ENCODE assay signal across 12 cellular contexts in genomic region chr10:5343561-5343960, GRCh38. TPM values are rescaled to one million over a fixed set of nuclear protein-coding genes. Genes with fewer than 3 reads are reported as not detected.
A peak's percentile ranks its signal among the peaks of the same experiment; 100 is the strongest.
DNase-seq lines count a peak whose midpoint lies in the region; ATAC-seq, FAIRE-seq and TF ChIP-seq lines count a peak whose summit lies in the region.
"Had no signal": no experiment of that assay in that cellular context is flagged by ENCODE, and none has a peak within 500 bp of the region (broad histone marks: within the 10 kb centered on the region; RNA-seq: fewer than 3 reads in every experiment).

No MANE protein-coding gene starts in this region.

- H2AFZ ChIP-seq in GM23248 = no peak overlapping the region

- WGBS in GM23248 (ENCODE audit: low coverage in 1 of 2, low lambda C conversion rate in 2 of 2, missing lambda C conversion rate in 2 of 2), 2 experiments = 43 to 52% methylated on average over 4 of the region's 4 CpGs
- 73 to 84% methylated on average over 4 of the region's 4 CpGs for WGBS in pancreas, 2 donors

- FAIRE-seq in GM12891 (lab: Jason Lieb, UNC) (no peak), pancreas (lab: Jason Lieb, UNC) (no peak)

- no peaks in the 10 kb centered on the region for H4K20me1 ChIP-seq in GM23248 (ENCODE audit: insufficient read depth)

- H3K9me3 ChIP-seq in GM23248 (ENCODE audit: low read depth) (no peaks in the 10 kb centered on the region), RWPE2 (ENCODE audit: severe bottlenecking) (no peaks in the 10 kb centered on the region), pancreas (no peaks in the 10 kb centered on the region)

- H3K36me3 ChIP-seq in GM23248 (ENCODE audit: low read depth) = no peaks in the 10 kb centered on the region
- no peaks in the 10 kb centered on the region for H3K36me3 ChIP-seq in RWPE2 (ENCODE audit: low read depth)
- H3K36me3 ChIP-seq in pancreas = no peaks in the 10 kb centered on the region

- H3K27me3 ChIP-seq in GM23248 (replicated peaks; ENCODE audit: insufficient read depth) (0 out of 2 replicates have a peak, but pooled peaks cover 3% of the 10 kb centered on the region), RWPE2 (ENCODE audit: insufficient read depth, poor library complexity, severe bottlenecking) (no peaks in the 10 kb centered on the region), pancreas (no peaks in the 10 kb centered on the region)

- peak; percentile 39 for DNase-seq in NCI-H146 (lab: John Stamatoyannopoulos, UW)
- DNase-seq in NCI-H146 treated with DMSO at 0.1 percent for 48 hours (lab: John Stamatoyannopoulos, UW; ENCODE audit: unreplicated experiment) = no peak
- peak; percentile 9 for DNase-seq in GM23248
- no peak for DNase-seq in RWPE2 (ENCODE audit: low spot score)
- DNase-seq in kidney glomerular epithelial cell (lab: John Stamatoyannopoulos, UW) = peak; percentile 41
- no peak for DNase-seq in GM12891 (ENCODE audit: insufficient read length, low spot score)
- no peak for DNase-seq in pancreas
- no peak for DNase-seq in GOT3 (lab: John Stamatoyannopoulos, UW)
- DNase-seq: ACHN, NCI-H526 treated with DMSO at 0.1 percent for 48 hours had no signal

- no peak overlapping the region for H3K27ac ChIP-seq in GM23248
- H3K27ac ChIP-seq in RWPE2 (ENCODE audit: poor library complexity, severe bottlenecking) = no peak overlapping the region
- no peak overlapping the region for H3K27ac ChIP-seq in pancreas

- H3K4me1 ChIP-seq in GM23248 (ENCODE audit: insufficient read depth) (no peaks in the 10 kb centered on the region), RWPE2 (ENCODE audit: insufficient read depth, poor library complexity, severe bottlenecking) (no peaks in the 10 kb centered on the region), pancreas (no peaks in the 10 kb centered on the region)

- no peak overlapping the region for H3K4me2 ChIP-seq in GM23248 (ENCODE audit: unreplicated experiment)

- ATAC-seq in RWPE2 (ENCODE audit: low read depth) = no peak
- ATAC-seq in pancreas = no peak

- no peak overlapping the region for H3K4me3 ChIP-seq in GM23248
- H3K4me3 ChIP-seq in RWPE2 (ENCODE audit: severe bottlenecking) = no peak overlapping the region
- H3K4me3 ChIP-seq in pancreas = no peak overlapping the region

- in situ Hi-C loops in GM23248 (cut with MboI) = no loop called here

- H3K79me2 ChIP-seq in GM23248 (ENCODE audit: insufficient read depth) = no peaks in the 10 kb centered on the region

- no peak overlapping the region for H3K9ac ChIP-seq in GM23248

- no peaks in the 10 kb centered on the region for H3F3A ChIP-seq in GM23248 (ENCODE audit: insufficient read depth)

- intact Hi-C loops in pancreas (cut with DNase I) = no loop called here

- no peaks in the 10 kb centered on the region for H3K9me2 ChIP-seq in GM23248 (ENCODE audit: insufficient read depth)

- TF ChIP-seq CTCF in RWPE2 (IDR thresholded peaks at IDR 0.05; ENCODE audit: poor library complexity, severe bottlenecking) (peak; percentile 22), pancreas (IDR thresholded peaks at IDR 0.05) (no peak)

- no peak for TF ChIP-seq POLR2A in GM12891 (IDR thresholded peaks at IDR 0.05; ENCODE audit: low read depth, low read length)

TF ChIP-seq in GM12891, 5 proteins besides CTCF, POLR2A, EP300 and RAD21:
- TF ChIP-seq POLR2AphosphoS5 (IDR thresholded peaks at IDR 0.05; ENCODE audit: low read depth, low read length) (no peak), SPI1 (IDR thresholded peaks at IDR 0.05; ENCODE audit: low read depth, low read length) (no peak), TAF1 (IDR thresholded peaks at IDR 0.05; ENCODE audit: low read depth, low read length) (no peak), PAX5 (IDR thresholded peaks at IDR 0.05; ENCODE audit: insufficient read depth, low read length, severe bottlenecking) (no peak), POU2F2 (IDR thresholded peaks at IDR 0.05; ENCODE audit: low read depth, low read length) (no peak)

RNA-seq across cellular contexts. Expression of gene UCN3, which starts 21.2 kb away (rescaled TPM):
- not detected in 2 replicates for total RNA-seq in GM23248 (2014; rRNA removed; shearing (Covaris generic))
- polyA plus RNA-seq in GM23248 (2016; fragmentation: Nextera tagmentation; extraction: Ambion mirVana) (not detected in 2 replicates), pancreas (10 to 100 TPM; 17.2 to 45.7 TPM)
- 0.08 TPM for polyA plus RNA-seq in GM12891 (2012; ENCODE audit: low read depth, missing spikeins)
- 1 to 10 TPM in 4 of 6 donors, under 1 TPM in 2; 0.66 to 5.5 (median 1.8) TPM for total RNA-seq in pancreas
- total RNA-seq: cardiac septum had no signal
- polyA plus RNA-seq: liver had no signal

Comparison
In these comparisons a context has a peak if more than half of its experiments do, and no peak if none do; other contexts are left out.
1. DNase-seq: peak in NCI-H146 (single experiment), GM23248 (single experiment) and kidney glomerular epithelial cell (single experiment); none in NCI-H146 treated with DMSO at 0.1 percent for 48 hours (single experiment), RWPE2 (single experiment), GM12891 (single experiment), pancreas (0 of 6) and GOT3 (single experiment).